7 cellular contexts compared by ENCODE assay signal in the genomic region with DNA sequence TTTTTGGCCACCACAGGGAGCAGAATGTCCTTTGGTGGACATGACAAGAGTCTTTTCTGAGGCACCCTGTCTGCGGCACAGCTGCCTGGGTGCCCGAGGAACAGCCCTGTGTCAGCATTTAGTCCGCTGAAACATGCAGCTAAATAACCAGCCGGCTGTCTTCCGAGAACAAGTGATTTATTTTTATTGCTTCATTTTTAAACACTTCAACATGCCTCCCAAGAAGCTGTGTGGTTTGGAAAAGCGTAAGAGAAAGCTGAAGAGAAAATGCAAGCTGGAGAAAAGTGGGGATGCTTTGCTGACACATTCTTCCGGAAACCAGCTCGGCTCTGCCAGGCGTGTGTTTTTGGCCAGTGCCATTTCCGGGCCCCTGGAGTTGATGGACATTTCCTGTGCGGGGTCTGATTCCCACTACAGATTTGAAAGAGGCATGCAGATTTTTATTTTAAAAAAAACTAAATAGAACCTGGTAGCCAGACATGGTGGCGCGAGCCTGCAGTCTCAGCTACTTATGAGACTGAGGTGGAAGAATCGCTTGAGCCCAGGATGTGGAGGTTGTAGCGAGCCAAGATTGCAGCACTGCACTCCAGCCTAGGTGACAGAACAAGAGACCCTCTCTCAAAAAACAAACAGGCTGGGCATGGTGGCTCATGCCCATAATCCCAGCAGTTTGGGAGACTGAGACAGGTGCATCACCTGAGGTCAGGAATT.
A peak's percentile ranks its signal among the peaks of the same experiment; 100 is the strongest.
DNase-seq lines count a peak whose midpoint lies in the region; ATAC-seq, FAIRE-seq and TF ChIP-seq lines count a peak whose summit lies in the region.

No MANE protein-coding gene starts in this region.

- H2AFZ ChIP-seq in trophoblast cell (ENCODE audit: insufficient read depth, low read length, poor library complexity): no peak overlapping the region

- no peaks in the 10 kb centered on the region for H3K27me3 ChIP-seq in gastroesophageal sphincter
- no peaks in the 10 kb centered on the region for H3K27me3 ChIP-seq in sigmoid colon
- H3K27me3 ChIP-seq in small intestine (ENCODE audit: control insufficient read depth in 2 of 2, insufficient read depth in 2 of 2, low read length in 2 of 2): no peaks in the 10 kb centered on the region
- peaks cover 2% of the 10 kb centered on the region for H3K27me3 ChIP-seq in trophoblast cell (ENCODE audit: insufficient read depth, low read length)

- no peak overlapping the region for H2BK5ac ChIP-seq in trophoblast cell (ENCODE audit: low read depth, low read length, poor library complexity)

- H2BK12ac ChIP-seq in trophoblast cell (ENCODE audit: low read length): no peak overlapping the region

- no peak for FAIRE-seq in small intestine (lab: Jason Lieb, UNC)

- no peak overlapping the region for H4K8ac ChIP-seq in trophoblast cell (ENCODE audit: low read depth, low read length)

- no peaks in the 10 kb centered on the region for H3K36me3 Mint-ChIP-seq in activated B cell treated with CpG ODN at 0.5 μM for 24 hours (ENCODE audit: low read depth)

- no peak overlapping the region for H3K4ac ChIP-seq in trophoblast cell (ENCODE audit: low read depth, low read length)

- H3K36me3 ChIP-seq in gastroesophageal sphincter (no peaks in the 10 kb centered on the region), sigmoid colon (no peaks in the 10 kb centered on the region), small intestine (ENCODE audit: control insufficient read depth in 2 of 2, insufficient read depth in 2 of 2, low read length in 2 of 2) (no peaks in the 10 kb centered on the region), trophoblast cell (ENCODE audit: control insufficient read depth in 1 of 2, insufficient read depth in 2 of 2, low read length in 2 of 2) (no peaks in the 10 kb centered on the region)

- H3K4me3 Mint-ChIP-seq in activated B cell treated with CpG ODN at 0.5 μM for 24 hours: peak overlapping the region; percentile 59

- no peak overlapping the region for H3K14ac ChIP-seq in trophoblast cell (ENCODE audit: low read length)

- no peak overlapping the region for H4K91ac ChIP-seq in trophoblast cell (ENCODE audit: low read depth, low read length)

- H3K9me3 ChIP-seq in gastroesophageal sphincter (no peaks in the 10 kb centered on the region), sigmoid colon (no peaks in the 10 kb centered on the region), small intestine (ENCODE audit: control insufficient read depth, low read depth) (no peaks in the 10 kb centered on the region), trophoblast cell (ENCODE audit: insufficient read depth, low read depth, low read length) (no peaks in the 10 kb centered on the region)

- H3K79me1 ChIP-seq in trophoblast cell (ENCODE audit: low read length): no peaks in the 10 kb centered on the region

- H2BK120ac ChIP-seq in trophoblast cell (ENCODE audit: insufficient read depth, low read length, poor library complexity): no peak overlapping the region

- peaks cover 4% of the 10 kb centered on the region for H3K27me3 Mint-ChIP-seq in activated B cell treated with CpG ODN at 0.5 μM for 24 hours

- H3K27ac ChIP-seq in gastroesophageal sphincter: peak overlapping the region; percentile 12 to 79 (median 72)
- peak overlapping the region; percentile 59 to 78 (median 70) for H3K27ac ChIP-seq in sigmoid colon
- H3K27ac ChIP-seq in small intestine (ENCODE audit: low read depth in 1 of 2, low read length in 1 of 2): peak overlapping the region in 1 of 2 donors; percentile 80
- H3K27ac ChIP-seq in trophoblast cell (ENCODE audit: low read depth, low read length): no peak overlapping the region

- no peak overlapping the region for H3K23ac ChIP-seq in trophoblast cell (ENCODE audit: low read length)

- no peak overlapping the region for H3K9ac ChIP-seq in trophoblast cell (ENCODE audit: low read length)

- H3K79me2 ChIP-seq in trophoblast cell (ENCODE audit: control insufficient read depth, insufficient read depth, low read length, poor library complexity): no peaks in the 10 kb centered on the region

- no peak overlapping the region for H4K12ac ChIP-seq in trophoblast cell (ENCODE audit: low read depth, low read length)

- H3K27ac Mint-ChIP-seq in activated B cell treated with CpG ODN at 0.5 μM for 24 hours: no peak overlapping the region

- POLR2A ChIA-PET in activated B cell treated with CpG ODN at 0.5 μM for 24 hours (lab: Charles Lee): interaction anchor here (0.6 to 3.2 kb wide), 4 partner anchors 11 to 145 kb away, joined by 5 to 13 read pairs (median 6); partner anchors contain the start of gene SEC14L1

- DNase-seq in HCEC 1CT: peak; percentile 74
- DNase-seq in activated B cell treated with CpG ODN at 0.5 μM for 24 hours: no peak
- no peak for DNase-seq in sigmoid colon
- no peak for DNase-seq in cerebellar nuclear complex (lab: John Stamatoyannopoulos, UW)
- DNase-seq in small intestine: no peak
- DNase-seq in trophoblast cell: no peak

- H2AK5ac ChIP-seq in trophoblast cell (ENCODE audit: low read length): no peak overlapping the region

- H3K4me1 ChIP-seq in gastroesophageal sphincter: peaks cover 0 to 21% (median 8%) of the 10 kb centered on the region in 3 donors
- H3K4me1 ChIP-seq in sigmoid colon: peaks cover 0 to 20% (median 12%) of the 10 kb centered on the region in 4 donors
- no peaks in the 10 kb centered on the region for H3K4me1 ChIP-seq in small intestine (ENCODE audit: control insufficient read depth in 2 of 2, insufficient read depth in 1 of 2, low read depth in 1 of 2, low read length in 1 of 2)
- no peaks in the 10 kb centered on the region for H3K4me1 ChIP-seq in trophoblast cell (ENCODE audit: control insufficient read depth in 1 of 2, insufficient read depth in 2 of 2, low read length in 2 of 2)

- intact Hi-C loops in activated B cell treated with CpG ODN at 0.5 μM for 24 hours (cut with micrococcal nuclease) (no loop called here), sigmoid colon (cut with DNase I) (no loop called here)

- H3K9me3 Mint-ChIP-seq in activated B cell treated with CpG ODN at 0.5 μM for 24 hours: no peaks in the 10 kb centered on the region

- no peak overlapping the region for H3K4me2 ChIP-seq in trophoblast cell (ENCODE audit: low read length)

- CTCF ChIA-PET in activated B cell treated with CpG ODN at 0.5 μM for 24 hours (lab: Charles Lee): interaction anchor here (0.7 to 0.8 kb wide), 2 partner anchors 149 to 376 kb away, joined by 3 to 4 read pairs; no protein-coding TSS in a partner anchor

- no peak for TF ChIP-seq POLR2A in gastroesophageal sphincter (IDR thresholded peaks at IDR 0.05)
- TF ChIP-seq POLR2A in sigmoid colon (IDR thresholded peaks at IDR 0.05): no peak

- ATAC-seq in activated B cell treated with CpG ODN at 0.5 μM for 24 hours (ENCODE audit: low read depth) (no peak), gastroesophageal sphincter (peak; percentile 74)

- H3K18ac ChIP-seq in trophoblast cell (ENCODE audit: low read length): no peak overlapping the region

- TF ChIP-seq EP300 in gastroesophageal sphincter (IDR thresholded peaks at IDR 0.05): no peak
- peak in 1 of 4 donors; percentile 16 for TF ChIP-seq EP300 in sigmoid colon (IDR thresholded peaks at IDR 0.05)

- H3K4me1 Mint-ChIP-seq in activated B cell treated with CpG ODN at 0.5 μM for 24 hours: peaks cover 19% of the 10 kb centered on the region

- H3K4me3 ChIP-seq in gastroesophageal sphincter: peak overlapping the region; percentile 11 to 36
- peak overlapping the region in 3 of 4 donors; percentile 29 to 36 (median 34) for H3K4me3 ChIP-seq in sigmoid colon
- H3K4me3 ChIP-seq in small intestine (ENCODE audit: low read depth in 1 of 2, low read length in 2 of 2): no peak overlapping the region
- H3K4me3 ChIP-seq in trophoblast cell (ENCODE audit: low read depth, low read length): no peak overlapping the region

- 5 to 9% methylated on average over 7 to 10 of the region's 15 CpGs for WGBS in gastroesophageal sphincter (ENCODE audit: low coverage in 1 of 2), 2 donors
- 17 to 35% methylated on average over 15 of the region's 15 CpGs for WGBS in sigmoid colon, 2 donors
- 33 to 79% (median 64%) methylated on average over 15 of the region's 15 CpGs for WGBS in small intestine, 3 donors
- no CpG with 5 or more reads among the region's 15 CpGs for WGBS in trophoblast cell (ENCODE audit: extremely low coverage, insufficient coverage, insufficient read length)

- no peak for TF ChIP-seq CTCF in activated B cell treated with CpG ODN at 0.5 μM for 24 hours (IDR thresholded peaks at IDR 0.05)
- TF ChIP-seq CTCF in gastroesophageal sphincter (IDR thresholded peaks at IDR 0.05): no peak
- no peak for TF ChIP-seq CTCF in sigmoid colon (IDR thresholded peaks at IDR 0.05)

Comparison
In these comparisons a context has a peak if more than half of its experiments do, and no peak if none do; other contexts are left out.
1. H3K4me3 ChIP-seq: peak in gastroesophageal sphincter (2 of 2) and sigmoid colon (3 of 4); none in small intestine (0 of 2) and trophoblast cell (single experiment).